Comparison of ENCODE assay signal across 19 cellular contexts in genomic region chrX:74546984-74547383, GRCh38.
A peak's percentile ranks its signal among the peaks of the same experiment; 100 is the strongest.
DNase-seq lines count a peak whose midpoint lies in the region; ATAC-seq, FAIRE-seq and TF ChIP-seq lines count a peak whose summit lies in the region.
"Had no signal": no experiment of that assay in that cellular context is flagged by ENCODE, and none has a peak within 500 bp of the region (broad histone marks: within the 10 kb centered on the region; RNA-seq: fewer than 3 reads in every experiment).

No MANE protein-coding gene starts in this region.

- no peak overlapping the region for H3K4ac ChIP-seq in H1 (replicated peaks; ENCODE audit: insufficient read length, low read depth, low read length)

- no peaks in the 10 kb centered on the region for H3K9me3 Mint-ChIP-seq in stimulated activated naive CD8-positive, alpha-beta T cell treated with anti-CD3 and anti-CD28 coated beads, Interleukin-15, Interleukin-2, amounts not matched to agents 100 ng/mL and 50 ng/mL, for 24 hours
- no peaks in the 10 kb centered on the region for H3K9me3 Mint-ChIP-seq in stimulated activated naive CD8-positive, alpha-beta T cell treated with anti-CD3 and anti-CD28 coated beads, Interleukin-15, amount 100 ng/mL, for 72 hours
- H3K9me3 Mint-ChIP-seq in WTC11, result peaks cover 4% of the 10 kb centered on the region
- peaks cover 11% of the 10 kb centered on the region for H3K9me3 Mint-ChIP-seq in neural progenitor cell
- H3K9me3 Mint-ChIP-seq: CD8-positive, alpha-beta T cell; IgD-negative memory B cell had no signal

- WGBS in H1 (ENCODE audit: extremely low coverage in 1 of 2, insufficient coverage in 1 of 2, insufficient read length in 1 of 2, insufficient replicate concordance in 2 of 2, low coverage in 1 of 2, low lambda C conversion rate in 2 of 2, missing lambda C conversion rate in 1 of 2), 2 experiments, result no CpG with 5 or more reads among the region's 1 CpG

- H3K4me3 Mint-ChIP-seq in stimulated activated naive CD8-positive, alpha-beta T cell treated with anti-CD3 and anti-CD28 coated beads, Interleukin-15, Interleukin-2, amounts not matched to agents 100 ng/mL and 50 ng/mL, for 24 hours, result no peak overlapping the region
- no peak overlapping the region for H3K4me3 Mint-ChIP-seq in stimulated activated naive CD8-positive, alpha-beta T cell treated with anti-CD3 and anti-CD28 coated beads, Interleukin-15, amount 100 ng/mL, for 72 hours
- H3K4me3 Mint-ChIP-seq in WTC11 (no peak overlapping the region), neural progenitor cell (no peak overlapping the region)
- H3K4me3 Mint-ChIP-seq: CD14-positive monocyte; CD8-positive, alpha-beta T cell; IgD-negative memory B cell had no signal

- no peak overlapping the region for H2AK5ac ChIP-seq in H1 (ENCODE audit: low read depth, low read length)

- H3K4me1 ChIP-seq in H1 (replicated peaks in 1 of 4; ENCODE audit: control insufficient read depth in 3 of 4, insufficient read depth in 4 of 4, low read length in 3 of 4) (no peaks in the 10 kb centered on the region), neural progenitor cell (no peaks in the 10 kb centered on the region)

- H3K27ac ChIP-seq in H1 (ENCODE audit: low read depth, low read length) (no peak overlapping the region), neural progenitor cell (no peak overlapping the region)

- no peak overlapping the region for H2BK15ac ChIP-seq in H1 (ENCODE audit: low read length)

- no peak overlapping the region for H2BK120ac ChIP-seq in H1 (replicated peaks; ENCODE audit: low read depth, low read length)

- H3K4me3 ChIP-seq in H1 (ENCODE audit: extremely low read depth in 1 of 4, insufficient read depth in 2 of 4, low read depth in 3 of 4, low read length in 4 of 4) (no peak overlapping the region), neural progenitor cell (no peak overlapping the region)

- H3K4me2 ChIP-seq in H1 (ENCODE audit: insufficient read depth in 1 of 2, low read depth in 2 of 2, low read length in 2 of 2) (no peak overlapping the region), neural progenitor cell (no peak overlapping the region)

- H3K27me3 ChIP-seq in H1 (replicated peaks in 1 of 4; ENCODE audit: control insufficient read depth in 3 of 4, extremely low read depth in 1 of 4, insufficient read depth in 3 of 4, low read length in 3 of 4) (no peaks in the 10 kb centered on the region), neural progenitor cell (no peaks in the 10 kb centered on the region)

- no peak for TF ChIP-seq RAD21 in H1 (IDR thresholded peaks at IDR 0.05 in 1 of 2, conservative IDR thresholded peaks at IDR 0.05 in 1 of 2; ENCODE audit: low read depth in 2 of 2, low read length in 2 of 2)

- H3K18ac ChIP-seq in H1 (ENCODE audit: extremely low read depth, low read length), result no peak overlapping the region

- H4K8ac ChIP-seq in H1 (ENCODE audit: extremely low read depth, insufficient read depth, low read length), result no peak overlapping the region

- FAIRE-seq in H1 (lab: Jason Lieb, UNC) (no peak), GM12892 (lab: Jason Lieb, UNC) (no peak)
- FAIRE-seq: A204.1, D721Med, GM18507 had no signal

- no peak overlapping the region for H4K5ac ChIP-seq in H1 (ENCODE audit: insufficient read length, low read depth, low read length)

- no peak overlapping the region for H2BK5ac ChIP-seq in H1 (ENCODE audit: low read depth, low read length)

- H3K27ac Mint-ChIP-seq in stimulated activated naive CD8-positive, alpha-beta T cell treated with anti-CD3 and anti-CD28 coated beads, Interleukin-15, Interleukin-2, amounts not matched to agents 100 ng/mL and 50 ng/mL, for 24 hours, result peak overlapping the region; percentile 38
- no peak overlapping the region for H3K27ac Mint-ChIP-seq in stimulated activated naive CD8-positive, alpha-beta T cell treated with anti-CD3 and anti-CD28 coated beads, Interleukin-15, amount 100 ng/mL, for 72 hours
- H3K27ac Mint-ChIP-seq in WTC11 (peak overlapping the region; percentile 89), neural progenitor cell (no peak overlapping the region)
- H3K27ac Mint-ChIP-seq: CD14-positive monocyte; CD8-positive, alpha-beta T cell had no signal

- CTCF ChIA-PET in WTC11 (lab: Charles Lee), result interaction anchor here (0.6 to 1.0 kb wide), 2 partner anchors 10 to 11 kb away, joined by 4 read pairs; no protein-coding TSS in a partner anchor
- CTCF ChIA-PET in H1 (lab: Charles Lee; ENCODE audit: partially characterized antibody), result interaction anchor here (0.9 to 1.9 kb wide), 3 partner anchors 10 to 165 kb away, joined by 3 to 6 read pairs (median 4); no protein-coding TSS in a partner anchor

- peaks cover 10% of the 10 kb centered on the region for H3K4me1 Mint-ChIP-seq in stimulated activated naive CD8-positive, alpha-beta T cell treated with anti-CD3 and anti-CD28 coated beads, Interleukin-15, Interleukin-2, amounts not matched to agents 100 ng/mL and 50 ng/mL, for 24 hours (ENCODE audit: low read depth)
- H3K4me1 Mint-ChIP-seq in stimulated activated naive CD8-positive, alpha-beta T cell treated with anti-CD3 and anti-CD28 coated beads, Interleukin-15, amount 100 ng/mL, for 72 hours, result no peaks in the 10 kb centered on the region
- H3K4me1 Mint-ChIP-seq in WTC11 (peaks cover 11% of the 10 kb centered on the region), neural progenitor cell (peaks cover 3% of the 10 kb centered on the region)

- H3K79me2 ChIP-seq in H1 (ENCODE audit: control insufficient read depth in 1 of 2, insufficient read depth in 2 of 2, low read length in 2 of 2), result no peaks in the 10 kb centered on the region
- no peaks in the 10 kb centered on the region for H3K79me2 ChIP-seq in neural progenitor cell (ENCODE audit: low read depth)

- H3K9ac ChIP-seq in H1 (replicated peaks in 1 of 4; ENCODE audit: extremely low read depth in 1 of 4, low read depth in 3 of 4, low read length in 3 of 4) (no peak overlapping the region), neural progenitor cell (no peak overlapping the region)

- POLR2A ChIA-PET in WTC11 (lab: Charles Lee), result no interaction called here
- POLR2A ChIA-PET in H1 (lab: Charles Lee; ENCODE audit: partially characterized antibody), result interaction anchor here (0.9 to 1.6 kb wide), 2 partner anchors 10 to 26 kb away, joined by 3 to 6 read pairs; no protein-coding TSS in a partner anchor

- no peaks in the 10 kb centered on the region for H3K27me3 Mint-ChIP-seq in stimulated activated naive CD8-positive, alpha-beta T cell treated with anti-CD3 and anti-CD28 coated beads, Interleukin-15, Interleukin-2, amounts not matched to agents 100 ng/mL and 50 ng/mL, for 24 hours
- no peaks in the 10 kb centered on the region for H3K27me3 Mint-ChIP-seq in stimulated activated naive CD8-positive, alpha-beta T cell treated with anti-CD3 and anti-CD28 coated beads, Interleukin-15, amount 100 ng/mL, for 72 hours
- no peaks in the 10 kb centered on the region; the same call in none of the 2 replicates for H3K27me3 Mint-ChIP-seq in WTC11 (ENCODE audit: low read depth)
- no peaks in the 10 kb centered on the region for H3K27me3 Mint-ChIP-seq in neural progenitor cell (ENCODE audit: insufficient read depth, low read depth)
- H3K27me3 Mint-ChIP-seq: IgD-negative memory B cell had no signal

- no peak overlapping the region for H2AFZ ChIP-seq in H1 (ENCODE audit: low read length)
- no peak overlapping the region for H2AFZ ChIP-seq in neural progenitor cell (replicated peaks)

- H4K20me1 ChIP-seq in H1 (replicated peaks in 1 of 2; ENCODE audit: control insufficient read depth in 1 of 2, insufficient read depth in 2 of 2, low read length in 2 of 2) (no peaks in the 10 kb centered on the region), neural progenitor cell (ENCODE audit: low read depth) (no peaks in the 10 kb centered on the region)

- H3K79me1 ChIP-seq in H1 (ENCODE audit: low read depth, low read length), result no peaks in the 10 kb centered on the region

- no peak for TF ChIP-seq EP300 in H1 (IDR thresholded peaks at IDR 0.05; ENCODE audit: borderline replicate concordance in 1 of 2, low read depth in 2 of 2, low read length in 2 of 2)

- H3K23ac ChIP-seq in H1 (ENCODE audit: insufficient read length), result no peak overlapping the region

- H3K9me3 ChIP-seq in H1 (ENCODE audit: insufficient read depth in 2 of 2, low read depth in 1 of 2, low read length in 1 of 2), result no peaks in the 10 kb centered on the region
- no peaks in the 10 kb centered on the region for H3K9me3 ChIP-seq in neural progenitor cell (ENCODE audit: low read depth)

- TF ChIP-seq POLR2A in H1 (IDR thresholded peaks at IDR 0.05; ENCODE audit: control extremely low read depth in 1 of 2, low read depth in 2 of 2, low read length in 2 of 2) (no peak), GM12892 (IDR thresholded peaks at IDR 0.05; ENCODE audit: low read depth, low read length) (no peak)

- H3K56ac ChIP-seq in H1 (replicated peaks; ENCODE audit: insufficient read length, low read depth, low read length), result no peak overlapping the region

- DNase-seq in stimulated activated naive CD8-positive, alpha-beta T cell treated with anti-CD3 and anti-CD28 coated beads, Interleukin-15, amount 100 ng/mL, for 72 hours, result no peak
- DNase-seq in WTC11 (ENCODE audit: low spot score), result no peak
- DNase-seq in H1 (ENCODE audit: low read depth in 1 of 2, low spot score in 2 of 2), result no peak
- no peak for DNase-seq in neural progenitor cell (ENCODE audit: low spot score)
- DNase-seq in NCI-H2081 treated with DMSO at 0.1 percent for 48 hours (lab: John Stamatoyannopoulos, UW), result no peak
- DNase-seq in GM12892 (ENCODE audit: insufficient read length), result no peak
- DNase-seq: CD8-positive, alpha-beta T cell; COR-L47; DMS153; DMS79 treated with DMSO at 0.1 percent for 48 hours; EL; GDM1; H7 had no signal

- H4K91ac ChIP-seq in H1 (replicated peaks; ENCODE audit: insufficient read length, low read length), result no peak overlapping the region

- no peaks in the 10 kb centered on the region for H3K36me3 Mint-ChIP-seq in stimulated activated naive CD8-positive, alpha-beta T cell treated with anti-CD3 and anti-CD28 coated beads, Interleukin-15, Interleukin-2, amounts not matched to agents 100 ng/mL and 50 ng/mL, for 24 hours (ENCODE audit: low read depth)
- H3K36me3 Mint-ChIP-seq in WTC11, result peaks cover 4% of the 10 kb centered on the region
- H3K36me3 Mint-ChIP-seq in neural progenitor cell, result no peaks in the 10 kb centered on the region
- H3K36me3 Mint-ChIP-seq: CD14-positive monocyte; CD8-positive, alpha-beta T cell had no signal

- no peaks in the 10 kb centered on the region for H3K23me2 ChIP-seq in H1 (ENCODE audit: low read depth, low read length)

- TF ChIP-seq CTCF in WTC11 (IDR thresholded peaks at IDR 0.05) (no peak), H1 (IDR thresholded peaks at IDR 0.05; ENCODE audit: control extremely low read depth in 1 of 3, insufficient read depth in 1 of 3, low read depth in 1 of 3, low read length in 3 of 3) (no peak), neural progenitor cell (IDR thresholded peaks at IDR 0.05) (no peak)

- H3K14ac ChIP-seq in H1 (ENCODE audit: insufficient read length), result no peak overlapping the region

- 0 out of 2 replicates have a peak overlapping the region, but pooled peaks have one; percentile 60 for H2BK12ac ChIP-seq in H1 (ENCODE audit: low read depth, low read length)

- no peak overlapping the region for H2BK20ac ChIP-seq in H1 (ENCODE audit: low read length)

- H3K36me3 ChIP-seq in H1 (ENCODE audit: control insufficient read depth in 2 of 4, insufficient read depth in 4 of 4, low read length in 3 of 4), result no peaks in the 10 kb centered on the region
- H3K36me3 ChIP-seq in neural progenitor cell, result no peaks in the 10 kb centered on the region

- no peak for ATAC-seq in stimulated activated naive CD8-positive, alpha-beta T cell treated with anti-CD3 and anti-CD28 coated beads, Interleukin-15, amount 100 ng/mL, for 72 hours
- no peak for ATAC-seq in WTC11
- ATAC-seq: CD8-positive, alpha-beta T cell had no signal

- no peaks in the 10 kb centered on the region for H3F3A ChIP-seq in neural progenitor cell (ENCODE audit: low read depth)

Comparison
In these comparisons a context has a peak if more than half of its experiments do, and no peak if none do; other contexts are left out.
1. H3K27ac Mint-ChIP-seq: peak in stimulated activated naive CD8-positive, alpha-beta T cell treated with anti-CD3 and anti-CD28 coated beads, Interleukin-15, Interleukin-2, amounts not matched to agents 100 ng/mL and 50 ng/mL, for 24 hours (single experiment) and WTC11 (single experiment); none in stimulated activated naive CD8-positive, alpha-beta T cell treated with anti-CD3 and anti-CD28 coated beads, Interleukin-15, amount 100 ng/mL, for 72 hours (0 of 2) and neural progenitor cell (single experiment).